8 cellular contexts compared by ENCODE assay signal in genomic region chr11:128467610-128468041, GRCh38.
DNase-seq lines count a peak whose midpoint lies in the region; ATAC-seq and TF ChIP-seq lines count a peak whose summit lies in the region.

No MANE protein-coding gene starts in this region.

- peaks cover 15 to 23% of the 10 kb centered on the region in 2 donors for H3K4me1 ChIP-seq in muscle layer of duodenum (ENCODE audit: control insufficient read depth in 1 of 2, insufficient read depth in 2 of 2, low read length in 2 of 2)

- no peaks in the 10 kb centered on the region for H3K9me3 ChIP-seq in muscle layer of duodenum (ENCODE audit: control insufficient read depth in 1 of 2, low read length in 2 of 2)

- H3K27ac ChIP-seq in RWPE1: peak overlapping the region; percentile 31
- H3K27ac ChIP-seq in muscle layer of duodenum (ENCODE audit: low read length): peak overlapping the region; percentile 68

- ATAC-seq in GM21825 (IDR thresholded peaks at IDR 0.05; ENCODE audit: unreplicated experiment) (no peak), HG02623 (IDR thresholded peaks at IDR 0.05; ENCODE audit: unreplicated experiment) (no peak)

- DNase-seq in COLO829 (ENCODE audit: low spot score): peak; percentile 98
- peak; percentile 35 for DNase-seq in RWPE1 (ENCODE audit: low spot score)
- peak; percentile 86 for DNase-seq in dedifferentiated amniotic fluid mesenchymal stem cell (ENCODE audit: extremely low spot score)
- DNase-seq in medulla oblongata (ENCODE audit: extremely low spot score): no peak
- DNase-seq in NCI-H2196 (lab: John Stamatoyannopoulos, UW; ENCODE audit: unreplicated experiment): no peak

- peaks cover 20 to 21% of the 10 kb centered on the region in 2 donors for H3K36me3 ChIP-seq in muscle layer of duodenum (ENCODE audit: control insufficient read depth in 1 of 2, insufficient read depth in 2 of 2, low read length in 2 of 2)

- H3K4me3 ChIP-seq in muscle layer of duodenum (ENCODE audit: low read depth in 1 of 2, low read length in 2 of 2): no peak overlapping the region

- no peaks in the 10 kb centered on the region for H3K27me3 ChIP-seq in muscle layer of duodenum (ENCODE audit: low read depth, low read length)

- POLR2A ChIA-PET in RWPE1 (lab: Yijun Ruan, JAX; ENCODE audit: low non-redundant PET): no interaction called here

- CTCF ChIA-PET in RWPE1 (lab: Yijun Ruan, JAX): no interaction called here

- TF ChIP-seq CTCF in RWPE1 (conservative IDR thresholded peaks at IDR 0.05; ENCODE audit: low read depth): no peak

Comparison
In these comparisons a context has a peak if more than half of its experiments do, and no peak if none do; other contexts are left out.
1. DNase-seq: peak in COLO829 (single experiment), RWPE1 (single experiment) and dedifferentiated amniotic fluid mesenchymal stem cell (single experiment); none in medulla oblongata (single experiment) and NCI-H2196 (single experiment).